Comparison of ENCODE assay signal across 8 cellular contexts in the genomic region with DNA sequence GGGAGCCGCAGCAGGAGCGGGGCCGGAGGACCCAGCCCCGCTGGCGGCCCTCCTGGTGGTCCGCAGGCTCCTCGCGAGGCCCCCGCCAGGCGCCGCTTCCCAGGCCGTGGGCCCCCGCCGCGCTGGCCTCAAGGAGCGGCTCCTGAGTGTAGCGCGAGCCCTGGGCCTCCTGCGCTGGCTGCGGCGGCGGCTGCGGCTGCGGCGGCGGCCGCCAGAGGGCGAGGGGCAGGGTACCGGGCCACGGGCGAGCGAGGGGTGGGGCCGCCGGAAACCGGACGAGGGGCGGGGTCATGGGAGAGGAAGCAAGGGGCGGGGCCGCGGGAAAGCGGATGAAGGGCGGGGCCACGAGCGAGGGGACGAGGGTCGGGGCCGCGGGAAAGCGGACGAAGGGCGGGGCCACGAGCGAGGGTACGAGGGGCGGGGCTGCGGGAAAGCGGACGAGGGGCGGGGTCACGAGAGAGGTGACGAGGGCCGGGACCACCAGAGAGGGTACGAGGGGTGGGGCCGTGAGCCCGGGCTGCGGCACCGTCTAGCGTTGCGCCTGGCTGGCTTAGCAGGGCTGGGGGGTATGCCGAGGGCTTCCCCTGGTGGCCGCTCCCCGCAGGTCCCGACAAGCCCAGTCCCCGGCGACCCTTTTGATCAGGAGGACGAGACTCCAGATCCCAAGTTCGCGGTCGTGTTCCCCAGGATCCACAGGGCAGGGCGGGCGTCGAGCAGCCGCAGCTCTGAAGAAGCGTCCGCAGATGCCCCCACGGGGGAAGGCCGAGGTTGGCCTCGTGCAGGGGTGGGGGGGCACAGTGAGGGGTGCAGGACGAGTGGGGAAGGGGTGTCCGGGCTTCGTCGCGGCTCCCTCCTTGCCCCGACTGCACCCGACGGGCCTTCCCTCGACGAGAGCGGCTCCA. TPM values are rescaled to one million over a fixed set of nuclear protein-coding genes. Genes with fewer than 3 reads are reported as not detected.
DNase-seq lines count a peak whose midpoint lies in the region; ATAC-seq and TF ChIP-seq lines count a peak whose summit lies in the region.

No MANE protein-coding gene starts in this region.

- WGBS in endodermal cell (ENCODE audit: insufficient coverage in 1 of 2, insufficient read length in 1 of 2), 2 experiments, result 13 to 18% methylated on average over 51 to 99 of the region's 99 CpGs

- DNase-seq in NOMO-1 (lab: John Stamatoyannopoulos, UW; ENCODE audit: unreplicated experiment in 2 of 2) (peak; percentile 86 to 90), endodermal cell (peak; percentile 100), mesenteric fat pad (ENCODE audit: low spot score) (peak; percentile 99)
- DNase-seq in activated CD8-positive, alpha-beta memory T cell treated with anti-CD3 and anti-CD28 coated beads, Interleukin-2, amount 50 U/mL, for 4 hours, result peak; percentile 94
- peak; percentile 97 for DNase-seq in stimulated activated CD8-positive, alpha-beta memory T cell treated with anti-CD3 and anti-CD28 coated beads, Interleukin-12 subunit alpha, Interleukin-12 subunit beta, amount 100 ng/mL, for 24 hours (ENCODE audit: extremely low read depth)

- no peaks in the 10 kb centered on the region for H3K36me3 Mint-ChIP-seq in endodermal cell (ENCODE audit: low read depth)

- peaks cover 3% of the 10 kb centered on the region for H3K27me3 Mint-ChIP-seq in endodermal cell (ENCODE audit: insufficient read depth)

- peak; percentile 88 for TF ChIP-seq CTCF in C4-2B (conservative IDR thresholded peaks at IDR 0.05)
- peak; percentile 72 for TF ChIP-seq CTCF in endodermal cell (conservative IDR thresholded peaks at IDR 0.05)

- H3K27me3 ChIP-seq in HUES6 (ENCODE audit: control insufficient read depth, insufficient read depth, low read length) (peaks cover 14% of the 10 kb centered on the region), endodermal cell (ENCODE audit: control insufficient read depth, insufficient read depth, low read length, poor library complexity, severe bottlenecking) (peaks cover 12% of the 10 kb centered on the region)

- H3K27ac ChIP-seq in C4-2B (peak overlapping the region; percentile 78), HUES6 (ENCODE audit: low read depth, low read length) (peak overlapping the region; percentile 51; the same call in 1 of the 2 replicates), endodermal cell (ENCODE audit: low read depth, low read length) (no peak overlapping the region)

- H3K4me3 ChIP-seq in HUES6 (ENCODE audit: low read depth, low read length) (peak overlapping the region; percentile 68), endodermal cell (ENCODE audit: low read length) (peak overlapping the region; percentile 71)

- peaks cover 2% of the 10 kb centered on the region for H3K4me1 Mint-ChIP-seq in endodermal cell

- H3K27ac Mint-ChIP-seq in endodermal cell, result no peak overlapping the region

- H3K9me3 Mint-ChIP-seq in endodermal cell, result peaks cover 11% of the 10 kb centered on the region

- peak; percentile 81 for ATAC-seq in GM19463 (IDR thresholded peaks at IDR 0.05; ENCODE audit: unreplicated experiment)

- H3K9me3 ChIP-seq in HUES6 (ENCODE audit: control insufficient read depth, insufficient read depth, low read depth, low read length) (peaks cover 8% of the 10 kb centered on the region), endodermal cell (ENCODE audit: control insufficient read depth, low read length) (no peaks in the 10 kb centered on the region)

- H3K4me1 ChIP-seq in HUES6 (ENCODE audit: control insufficient read depth, insufficient read depth, low read length), result peaks cover 11% of the 10 kb centered on the region; the same call in 1 of the 2 replicates
- H3K4me1 ChIP-seq in endodermal cell (ENCODE audit: control insufficient read depth, insufficient read depth, low read length), result no peaks in the 10 kb centered on the region

- H3K36me3 ChIP-seq in HUES6 (ENCODE audit: control insufficient read depth, insufficient read depth, low read length) (no peaks in the 10 kb centered on the region), endodermal cell (ENCODE audit: control insufficient read depth, insufficient read depth, low read length) (no peaks in the 10 kb centered on the region)

- peak overlapping the region; percentile 55 for H3K4me3 Mint-ChIP-seq in endodermal cell

- H3K9ac ChIP-seq in HUES6 (ENCODE audit: low read length), result peak overlapping the region; percentile 48
- H3K9ac ChIP-seq in endodermal cell (ENCODE audit: extremely low read depth, low read length, poor library complexity, severe bottlenecking), result peak overlapping the region; percentile 30

RNA-seq across cellular contexts. Expression of gene MYO15B, which starts 1.7 kb away (rescaled TPM):
- total RNA-seq in endodermal cell (100 to 1,000 TPM in 1 of 2 donors, 10 to 100 TPM in 1; 89.0 to 123 TPM), mesenteric fat pad (110 TPM)
- 22.2 TPM for polyA plus RNA-seq in endodermal cell (2013, experiment 1 of 2)
- 14.5 TPM for polyA plus RNA-seq in endodermal cell (2013, experiment 2 of 2)

RNA-seq across cellular contexts. Expression of gene SMIM5, which starts 44.0 kb away (rescaled TPM):
- total RNA-seq in endodermal cell (under 1 TPM in 1 of 2 donors, not detected in 1; 0.40 TPM), mesenteric fat pad (0.42 TPM)
- not detected for polyA plus RNA-seq in endodermal cell (2013, experiment 1 of 2)
- polyA plus RNA-seq in endodermal cell (2013, experiment 2 of 2), result not detected
